ENCODE assay signal across 29 cellular contexts in the genomic region with DNA sequence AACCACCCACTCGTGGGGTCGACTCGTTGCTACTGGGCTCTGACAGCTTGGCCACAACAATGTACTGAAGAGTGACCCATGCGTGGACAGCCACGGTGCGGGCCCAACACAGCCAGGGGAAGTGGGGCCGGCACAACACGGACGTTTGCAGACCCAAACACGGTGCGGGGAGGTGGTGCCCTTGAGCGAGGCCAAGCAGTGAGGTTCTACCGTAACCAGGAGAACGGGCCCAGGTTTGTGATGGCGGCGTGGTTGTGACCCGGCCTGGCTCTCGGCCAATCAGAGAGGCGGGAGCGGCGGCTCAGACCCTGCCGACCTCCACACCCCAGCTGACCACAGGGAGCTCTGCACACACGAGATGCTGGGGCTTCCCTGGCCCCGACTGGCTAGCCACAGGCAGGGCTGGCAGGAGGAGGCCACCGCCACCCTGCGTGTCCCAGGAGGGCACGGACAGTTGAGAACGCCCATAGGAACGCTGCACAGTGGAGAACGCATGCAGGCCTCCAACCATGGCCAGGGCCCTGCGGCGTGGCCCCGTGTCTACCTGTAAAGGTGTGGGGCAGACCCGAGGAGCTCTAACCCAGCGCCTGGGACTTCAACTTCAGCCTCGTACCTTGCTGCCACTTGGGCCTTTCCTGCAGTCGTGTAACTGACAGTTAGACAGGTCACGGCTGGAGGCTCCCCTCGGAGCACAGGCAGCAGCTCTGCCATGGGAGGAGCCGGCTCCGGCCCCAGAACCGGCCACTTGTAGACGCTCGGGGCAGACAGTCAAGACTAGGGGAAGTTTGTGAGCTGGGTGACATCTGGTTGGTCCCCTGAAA. TPM values are rescaled to one million over a fixed set of nuclear protein-coding genes. Genes with fewer than 3 reads are reported as not detected.
DNase-seq lines count a peak whose midpoint lies in the region; ATAC-seq, FAIRE-seq and TF ChIP-seq lines count a peak whose summit lies in the region.
"Had no signal": no experiment of that assay in that cellular context is flagged by ENCODE, and none has a peak within 500 bp of the region (broad histone marks: within the 10 kb centered on the region; RNA-seq: fewer than 3 reads in every experiment).

No MANE protein-coding gene starts in this region.

- no peaks in the 10 kb centered on the region for H3K36me3 Mint-ChIP-seq in activated T-helper 1 cell treated with anti-CD3 and anti-CD28 coated beads, Interleukin-12 subunit alpha, Interleukin-12 subunit beta, Interleukin-2, Interleukin-4 antibody, amounts not matched to agents 30 ng/mL and 10 ng/mL and 1 ng/mL, durations not matched to agents 14 hours and 24 hours and 36 hours (ENCODE audit: low read depth)

- H2AK9ac ChIP-seq in IMR-90 (replicated peaks; ENCODE audit: low read depth, low read length, poor library complexity), result no peak overlapping the region

- no peaks in the 10 kb centered on the region for H3K4me1 ChIP-seq in BE2C
- H3K4me1 ChIP-seq in IMR-90 (ENCODE audit: control insufficient read depth, insufficient read depth, low read length), result peaks cover 15% of the 10 kb centered on the region
- peaks cover 24% of the 10 kb centered on the region for H3K4me1 ChIP-seq in osteoblast (ENCODE audit: insufficient read depth, low read length)

- H3K9me3 ChIP-seq in BE2C (no peaks in the 10 kb centered on the region), IMR-90 (ENCODE audit: control insufficient read depth, insufficient read depth, low read length) (no peaks in the 10 kb centered on the region), osteoblast (ENCODE audit: low read depth, low read length) (no peaks in the 10 kb centered on the region)
- H3K9me3 ChIP-seq: ascending aorta had no signal

- no peak overlapping the region for H4K91ac ChIP-seq in IMR-90 (ENCODE audit: insufficient read depth, low read depth, low read length)

- H3K27me3 Mint-ChIP-seq in activated T-helper 1 cell treated with anti-CD3 and anti-CD28 coated beads, Interleukin-12 subunit alpha, Interleukin-12 subunit beta, Interleukin-2, Interleukin-4 antibody, amounts not matched to agents 30 ng/mL and 10 ng/mL and 1 ng/mL, durations not matched to agents 14 hours and 24 hours and 36 hours (ENCODE audit: insufficient read depth), result no peaks in the 10 kb centered on the region
- H3K27me3 Mint-ChIP-seq: activated CD4-positive, alpha-beta memory T cell treated with anti-CD3 and anti-CD28 coated beads, Interleukin-2, amount 10 ng/mL, durations not matched to agents 7 days and 5 days; activated naive CD4-positive, alpha-beta T cell treated with anti-CD3 and anti-CD28 coated beads, Interleukin-2, amount 50 U/mL, for 24 hours; CD4-positive, CD25-positive, alpha-beta regulatory T cell; IgD-negative memory B cell had no signal

- H3K79me1 ChIP-seq in IMR-90 (ENCODE audit: low read depth in 1 of 2, low read length in 2 of 2), result peaks cover 28 to 57% of the 10 kb centered on the region in 2 experiments

- no peak for TF ChIP-seq RAD21 in IMR-90 (IDR thresholded peaks at IDR 0.05; ENCODE audit: low read length)

- H3K4me3 Mint-ChIP-seq in activated T-helper 1 cell treated with anti-CD3 and anti-CD28 coated beads, Interleukin-12 subunit alpha, Interleukin-12 subunit beta, Interleukin-2, Interleukin-4 antibody, amounts not matched to agents 30 ng/mL and 10 ng/mL and 1 ng/mL, durations not matched to agents 14 hours and 24 hours and 36 hours, result no peak overlapping the region
- H3K4me3 Mint-ChIP-seq: activated CD4-positive, alpha-beta memory T cell treated with anti-CD3 and anti-CD28 coated beads, Interleukin-2, amount 10 ng/mL, durations not matched to agents 7 days and 5 days; activated naive CD4-positive, alpha-beta T cell treated with anti-CD3 and anti-CD28 coated beads, Interleukin-2, amount 50 U/mL, for 24 hours; CD4-positive, CD25-positive, alpha-beta regulatory T cell; IgD-negative memory B cell; stimulated activated effector memory CD8-positive, alpha-beta T cell treated with anti-CD3 and anti-CD28 coated beads, Interleukin-12 subunit alpha, Interleukin-12 subunit beta, amount 100 ng/mL, for 72 hours; T-helper 2 cell treated with Interferon-gamma antibody and Interleukin-4, amounts not matched to agents 5 μg/mL and 100 μg/mL, for 36 hours; WTC11 had no signal

- H3K27me3 ChIP-seq in BE2C, result no peaks in the 10 kb centered on the region
- no peaks in the 10 kb centered on the region for H3K27me3 ChIP-seq in IMR-90 (ENCODE audit: control insufficient read depth, insufficient read depth, low read length)
- no peaks in the 10 kb centered on the region for H3K27me3 ChIP-seq in osteoblast (ENCODE audit: insufficient read depth, low read length)
- H3K27me3 ChIP-seq: ascending aorta, foreskin keratinocyte had no signal

- H3K9me1 ChIP-seq in IMR-90 (ENCODE audit: insufficient read depth, low read length), result peaks cover 5% of the 10 kb centered on the region; the same call in 1 of the 2 replicates

- WGBS in IMR-90 (ENCODE audit: extremely low coverage in 2 of 2, insufficient read length in 1 of 2), 2 experiments, result 88% methylated on average over 14 of the region's 44 CpGs; no CpG with 5 or more reads in 1 of the 2 experiments

- ATAC-seq in IMR-90 (ENCODE audit: low read depth) (no peak), omental fat pad (ENCODE audit: low FRiP score) (no peak), GM18505 (IDR thresholded peaks at IDR 0.05; ENCODE audit: unreplicated experiment) (no peak)
- ATAC-seq: foreskin keratinocyte; SK-N-SH treated with all-trans-retinoic acid at 6 μM for 48 hours; stimulated activated effector memory CD8-positive, alpha-beta T cell treated with anti-CD3 and anti-CD28 coated beads, Interleukin-12 subunit alpha, Interleukin-12 subunit beta, amount 100 ng/mL, for 72 hours; WTC11 had no signal

- dilution Hi-C loops in IMR-90 (cut with HindIII; ENCODE audit: low sequenced_read_pairs, unreplicated experiment), result no loop called here

- no peak overlapping the region for H4K8ac ChIP-seq in IMR-90 (ENCODE audit: low read depth in 2 of 2, low read length in 2 of 2)

- POLR2A ChIA-PET in IMR-90 (lab: Charles Lee; ENCODE audit: unreplicated experiment), result no interaction called here

- FAIRE-seq in GM12892 (lab: Jason Lieb, UNC), result no peak
- FAIRE-seq: islet of Langerhans, RCC 7860 had no signal

- no peak overlapping the region for H4K5ac ChIP-seq in IMR-90 (ENCODE audit: low read depth, low read length)

- TF ChIP-seq POLR2A in IMR-90 (IDR thresholded peaks at IDR 0.05; ENCODE audit: low read depth, low read length) (no peak), GM12892 (IDR thresholded peaks at IDR 0.05; ENCODE audit: low read depth, low read length) (no peak), GM18505 (IDR thresholded peaks at IDR 0.05; ENCODE audit: borderline replicate concordance, extremely low read depth, insufficient read depth, insufficient read length) (no peak)

- no TSS peak for BruUV-seq in IMR-90 (replicated peaks; lab: Mats Ljungman, UMichigan)

- no peak overlapping the region for H3K9ac ChIP-seq in IMR-90 (ENCODE audit: low read depth, low read length)

- H2BK15ac ChIP-seq in IMR-90 (ENCODE audit: low read depth, low read length), result no peak overlapping the region

- H3K4me2 ChIP-seq in IMR-90 (ENCODE audit: low read depth, low read length) (no peak overlapping the region), osteoblast (ENCODE audit: insufficient read depth, low read length) (no peak overlapping the region)

- no peak overlapping the region for H2BK120ac ChIP-seq in IMR-90 (ENCODE audit: low read depth, low read length)

- in situ Hi-C loops in IMR-90 (cut with MboI; ENCODE audit: low sequenced_read_pairs), result no loop called here

- TF ChIP-seq CTCF in BE2C (IDR thresholded peaks at IDR 0.05; ENCODE audit: low read depth, low read length), result no peak
- TF ChIP-seq CTCF in IMR-90 (conservative IDR thresholded peaks at IDR 0.05; ENCODE audit: low read depth, low read length), result no peak
- TF ChIP-seq CTCF in osteoblast (IDR thresholded peaks at IDR 0.05; ENCODE audit: extremely low read depth, low read depth, low read length), result no peak
- no peak for TF ChIP-seq CTCF in omental fat pad (IDR thresholded peaks at IDR 0.05)

- no peak overlapping the region for H3K4ac ChIP-seq in IMR-90 (ENCODE audit: low read depth, low read length)

- no peak overlapping the region for H3K23ac ChIP-seq in IMR-90 (ENCODE audit: low read depth, low read length)

- CTCF ChIA-PET in IMR-90 (lab: Yijun Ruan, JAX), result no interaction called here

- no peak overlapping the region for H3K4me3 ChIP-seq in BE2C (ENCODE audit: low read depth, low read length)
- no peak overlapping the region for H3K4me3 ChIP-seq in IMR-90 (ENCODE audit: insufficient read depth, low read depth, low read length)
- no peak overlapping the region for H3K4me3 ChIP-seq in osteoblast (ENCODE audit: insufficient read depth, low read length)
- H3K4me3 ChIP-seq: ascending aorta had no signal

- H4K20me1 ChIP-seq in IMR-90 (ENCODE audit: insufficient read depth, low read length), result peaks cover 54% of the 10 kb centered on the region
- peaks cover 54% of the 10 kb centered on the region for H4K20me1 ChIP-seq in osteoblast (ENCODE audit: insufficient read depth, low read length)

- H3K56ac ChIP-seq in IMR-90 (ENCODE audit: extremely low read depth, insufficient read depth, low read length), result no peak overlapping the region

- no peak overlapping the region for H3K27ac ChIP-seq in IMR-90 (ENCODE audit: insufficient read depth, low read length)
- H3K27ac ChIP-seq in osteoblast (ENCODE audit: low read depth, low read length), result no peak overlapping the region
- H3K27ac ChIP-seq: ascending aorta, foreskin keratinocyte, HL-60 had no signal

- no peak overlapping the region for H2BK5ac ChIP-seq in IMR-90 (ENCODE audit: low read depth, low read length, poor library complexity, severe bottlenecking)

- H3K79me2 ChIP-seq in osteoblast (ENCODE audit: insufficient read depth, low read length), result peaks cover 64% of the 10 kb centered on the region

- H2BK20ac ChIP-seq in IMR-90 (ENCODE audit: low read depth, low read length), result no peak overlapping the region

- intact Hi-C loops in IMR-90 (cut with micrococcal nuclease) (no loop called here), cardiac septum (cut with DNase I) (no loop called here)
- intact Hi-C loops in activated T-helper 1 cell treated with anti-CD3 and anti-CD28 coated beads, Interleukin-12 subunit alpha, Interleukin-12 subunit beta, Interleukin-2, Interleukin-4 antibody, amounts not matched to agents 30 ng/mL and 10 ng/mL and 1 ng/mL, durations not matched to agents 14 hours and 24 hours and 36 hours (cut with micrococcal nuclease), result no loop called here

- H2AFZ ChIP-seq in IMR-90 (replicated peaks; ENCODE audit: low read length, poor library complexity) (peak overlapping the region; percentile 10), osteoblast (ENCODE audit: low read length) (no peak overlapping the region)

- H3K14ac ChIP-seq in IMR-90 (replicated peaks; ENCODE audit: low read depth, low read length), result no peak overlapping the region

- H3K36me3 ChIP-seq in BE2C, result peaks cover 43% of the 10 kb centered on the region
- H3K36me3 ChIP-seq in IMR-90 (ENCODE audit: control insufficient read depth, insufficient read depth, low read length), result peaks cover 32% of the 10 kb centered on the region
- peaks cover 32% of the 10 kb centered on the region for H3K36me3 ChIP-seq in osteoblast (ENCODE audit: insufficient read depth, low read length)

- DNase-seq in BE2C (peak; percentile 11), IMR-90 (no peak), cardiac septum (ENCODE audit: low spot score) (peak; percentile 74), osteoblast (ENCODE audit: insufficient read length, low spot score, missing footprints) (peak; percentile 82), GM12892 (ENCODE audit: insufficient read length) (no peak), omental fat pad (ENCODE audit: low spot score) (no peak)
- DNase-seq in activated T-helper 1 cell treated with anti-CD3 and anti-CD28 coated beads, Interleukin-12 subunit alpha, Interleukin-12 subunit beta, Interleukin-2, Interleukin-4 antibody, amounts not matched to agents 30 ng/mL and 10 ng/mL and 1 ng/mL, durations not matched to agents 14 hours and 24 hours and 36 hours (ENCODE audit: low spot score), result no peak
- DNase-seq: activated CD4-positive, alpha-beta memory T cell treated with anti-CD3 and anti-CD28 coated beads, Interleukin-2, amount 10 ng/mL, durations not matched to agents 7 days and 5 days; CD4-positive, CD25-positive, alpha-beta regulatory T cell; cerebellar nuclear complex; DMS 273 treated with DMSO at 0.1 percent for 48 hours; foreskin keratinocyte; hypothalamus; NCI-H1417 treated with DMSO at 0.1 percent for 48 hours; NCI-H510A treated with DMSO at 0.1 percent for 48 hours; NK-92 treated with Interleukin-12 subunit alpha and Interleukin-12 subunit beta, amount 100 ng/mL, for 24 hours; occipital lobe; stimulated activated CD4-positive, alpha-beta T cell treated with anti-CD3 and anti-CD28 coated beads, Interleukin-1b, Interleukin-23, amount 100 ng/mL, for 48 hours had no signal

- no peaks in the 10 kb centered on the region for H3K9me3 Mint-ChIP-seq in activated T-helper 1 cell treated with anti-CD3 and anti-CD28 coated beads, Interleukin-12 subunit alpha, Interleukin-12 subunit beta, Interleukin-2, Interleukin-4 antibody, amounts not matched to agents 30 ng/mL and 10 ng/mL and 1 ng/mL, durations not matched to agents 14 hours and 24 hours and 36 hours
- H3K9me3 Mint-ChIP-seq: activated CD4-positive, alpha-beta memory T cell treated with anti-CD3 and anti-CD28 coated beads, Interleukin-2, amount 10 ng/mL, durations not matched to agents 7 days and 5 days; activated naive CD4-positive, alpha-beta T cell treated with anti-CD3 and anti-CD28 coated beads, Interleukin-2, amount 50 U/mL, for 24 hours; CD4-positive, CD25-positive, alpha-beta regulatory T cell; IgD-negative memory B cell; stimulated activated effector memory CD8-positive, alpha-beta T cell treated with anti-CD3 and anti-CD28 coated beads, Interleukin-12 subunit alpha, Interleukin-12 subunit beta, amount 100 ng/mL, for 72 hours; T-helper 2 cell treated with Interferon-gamma antibody and Interleukin-4, amounts not matched to agents 5 μg/mL and 100 μg/mL, for 36 hours; WTC11 had no signal

- no peak overlapping the region for H2AK5ac ChIP-seq in IMR-90 (ENCODE audit: low read depth, low read length)

- no peaks in the 10 kb centered on the region for H3K4me1 Mint-ChIP-seq in activated T-helper 1 cell treated with anti-CD3 and anti-CD28 coated beads, Interleukin-12 subunit alpha, Interleukin-12 subunit beta, Interleukin-2, Interleukin-4 antibody, amounts not matched to agents 30 ng/mL and 10 ng/mL and 1 ng/mL, durations not matched to agents 14 hours and 24 hours and 36 hours (ENCODE audit: low read depth)
- H3K4me1 Mint-ChIP-seq: activated CD4-positive, alpha-beta memory T cell treated with anti-CD3 and anti-CD28 coated beads, Interleukin-2, amount 10 ng/mL, durations not matched to agents 7 days and 5 days had no signal

- no peak overlapping the region for H3K27ac Mint-ChIP-seq in activated T-helper 1 cell treated with anti-CD3 and anti-CD28 coated beads, Interleukin-12 subunit alpha, Interleukin-12 subunit beta, Interleukin-2, Interleukin-4 antibody, amounts not matched to agents 30 ng/mL and 10 ng/mL and 1 ng/mL, durations not matched to agents 14 hours and 24 hours and 36 hours
- H3K27ac Mint-ChIP-seq: activated CD4-positive, alpha-beta memory T cell treated with anti-CD3 and anti-CD28 coated beads, Interleukin-2, amount 10 ng/mL, durations not matched to agents 7 days and 5 days; activated naive CD4-positive, alpha-beta T cell treated with anti-CD3 and anti-CD28 coated beads, Interleukin-2, amount 50 U/mL, for 24 hours; CD4-positive, CD25-positive, alpha-beta regulatory T cell; IgD-negative memory B cell; T-helper 2 cell treated with Interferon-gamma antibody and Interleukin-4, amounts not matched to agents 5 μg/mL and 100 μg/mL, for 36 hours; WTC11 had no signal

- no peak overlapping the region for H3K18ac ChIP-seq in IMR-90 (ENCODE audit: low read depth, low read length)

RNA-seq across cellular contexts. Expression of a gene that starts 13.7 kb away (rescaled TPM):
- 79.5 TPM for polyA plus RNA-seq in BE2C (2012; ENCODE audit: insufficient read depth, insufficient read length, low read depth)
- total RNA-seq in IMR-90 (2012; rRNA removed) (2.2 and 3.6 TPM in 2 replicates), cardiac septum (27.5 TPM), osteoblast (6.9 and 10.9 TPM in 2 replicates), omental fat pad (10 to 100 TPM; 13.7 to 39.9 (median 18.7) TPM)
- 7.1 and 7.2 TPM in 2 replicates for polyA plus RNA-seq in IMR-90 (2012; rRNA removed)
- polyA plus RNA-seq in IMR-90 (2012; cell fraction: cytosol; rRNA removed), result 10.8 and 13.9 TPM in 2 replicates
- polyA plus RNA-seq in IMR-90 (2012; cell fraction: nucleus; rRNA removed; ENCODE audit: low replicate concordance), result 16.3 and 23.7 TPM in 2 replicates
- total RNA-seq in activated T-helper 1 cell treated with anti-CD3 and anti-CD28 coated beads, Interleukin-12 subunit alpha, Interleukin-12 subunit beta, Interleukin-2, Interleukin-4 antibody, amounts not matched to agents 30 ng/mL and 10 ng/mL and 1 ng/mL, durations not matched to agents 14 hours and 24 hours and 36 hours, result 34.2 and 36.7 TPM in 2 replicates
- 5.2 TPM for polyA plus RNA-seq in GM12892 (2012; ENCODE audit: missing spikeins)

RNA-seq across cellular contexts. Expression of a gene that starts 28.9 kb away (rescaled TPM):
- polyA plus RNA-seq in BE2C (2012; ENCODE audit: insufficient read depth, insufficient read length, low read depth), result 108 TPM
- total RNA-seq in IMR-90 (2012; rRNA removed) (15.3 and 15.8 TPM in 2 replicates), cardiac septum (9.0 TPM), osteoblast (23.0 and 26.1 TPM in 2 replicates), omental fat pad (10 to 100 TPM in 2 of 4 donors, 1 to 10 TPM in 2; 8.8 to 18.3 (median 12.9) TPM)
- polyA plus RNA-seq in IMR-90 (2012; rRNA removed), result 19.3 and 20.7 TPM in 2 replicates
- polyA plus RNA-seq in IMR-90 (2012; cell fraction: cytosol; rRNA removed), result 13.9 and 14.8 TPM in 2 replicates
- polyA plus RNA-seq in IMR-90 (2012; cell fraction: nucleus; rRNA removed; ENCODE audit: low replicate concordance), result 9.0 and 16.2 TPM in 2 replicates
- total RNA-seq in activated T-helper 1 cell treated with anti-CD3 and anti-CD28 coated beads, Interleukin-12 subunit alpha, Interleukin-12 subunit beta, Interleukin-2, Interleukin-4 antibody, amounts not matched to agents 30 ng/mL and 10 ng/mL and 1 ng/mL, durations not matched to agents 14 hours and 24 hours and 36 hours, result 12.3 and 14.5 TPM in 2 replicates
- polyA plus RNA-seq in GM12892 (2012; ENCODE audit: missing spikeins), result 5.7 TPM

Comparison
In these comparisons a context has a peak if more than half of its experiments do, and no peak if none do; other contexts are left out.
1. DNase-seq: peak in BE2C (single experiment), cardiac septum (single experiment) and osteoblast (single experiment); none in IMR-90 (single experiment), activated T-helper 1 cell treated with anti-CD3 and anti-CD28 coated beads, Interleukin-12 subunit alpha, Interleukin-12 subunit beta, Interleukin-2, Interleukin-4 antibody, amounts not matched to agents 30 ng/mL and 10 ng/mL and 1 ng/mL, durations not matched to agents 14 hours and 24 hours and 36 hours (single experiment), GM12892 (single experiment) and omental fat pad (single experiment).